15 cellular contexts compared by ENCODE assay signal in genomic region chr6:37827603-37828265, GRCh38. TPM values are rescaled to one million over a fixed set of nuclear protein-coding genes. Genes with fewer than 3 reads are reported as not detected.
DNase-seq lines count a peak whose midpoint lies in the region; ATAC-seq, FAIRE-seq and TF ChIP-seq lines count a peak whose summit lies in the region.
"Had no signal": no experiment of that assay in that cellular context is flagged by ENCODE, and none has a peak within 500 bp of the region (broad histone marks: within the 10 kb centered on the region; RNA-seq: fewer than 3 reads in every experiment).

No MANE protein-coding gene starts in this region.

- H4K20me1 ChIP-seq in HepG2 (ENCODE audit: insufficient read depth, low read length): peaks cover 45% of the 10 kb centered on the region

- H3K27ac Mint-ChIP-seq in activated naive CD8-positive, alpha-beta T cell: peak overlapping the region; percentile 37
- no peak overlapping the region for H3K27ac Mint-ChIP-seq in activated naive CD4-positive, alpha-beta T cell treated with anti-CD3 and anti-CD28 coated beads, Interleukin-2, amount 50 U/mL, for 72 hours

- H3K4me3 ChIP-seq in right lobe of liver: no peak overlapping the region
- H3K4me3 ChIP-seq in HepG2 (replicated peaks in 1 of 3; ENCODE audit: insufficient read depth in 1 of 3, low read depth in 2 of 3, low read length in 3 of 3): no peak overlapping the region
- no peak overlapping the region for H3K4me3 ChIP-seq in mucosa of descending colon

- peaks cover 9% of the 10 kb centered on the region for H3K36me3 Mint-ChIP-seq in activated naive CD8-positive, alpha-beta T cell
- peaks cover 6 to 19% of the 10 kb centered on the region in 2 donors for H3K36me3 Mint-ChIP-seq in activated naive CD4-positive, alpha-beta T cell treated with anti-CD3 and anti-CD28 coated beads, Interleukin-2, amount 50 U/mL, for 72 hours

- peak overlapping the region; percentile 18 for H3K4me3 Mint-ChIP-seq in activated naive CD8-positive, alpha-beta T cell
- H3K4me3 Mint-ChIP-seq: activated T-cell treated with anti-CD3 and anti-CD28 coated beads, Interleukin-2, amount 50 U/mL, for 4 hours had no signal

- no peak overlapping the region for H2AFZ ChIP-seq in HepG2 (ENCODE audit: low read length)

- H3K36me3 ChIP-seq in right lobe of liver (no peaks in the 10 kb centered on the region), HepG2 (replicated peaks in 1 of 2; ENCODE audit: control insufficient read depth in 1 of 2, insufficient read depth in 2 of 2, low read length in 2 of 2) (no peaks in the 10 kb centered on the region; a peak in 2 of 5 replicates), mucosa of descending colon (ENCODE audit: low read depth) (no peaks in the 10 kb centered on the region)

- no peak overlapping the region for H3K4me2 ChIP-seq in HepG2 (ENCODE audit: low read depth, low read length)

- TF ChIP-seq EP300 in HepG2 (IDR thresholded peaks at IDR 0.05; ENCODE audit: low read depth in 2 of 2, low read length in 2 of 2): no peak
- no peak for TF ChIP-seq EP300 in HepG2 (CRISPR knock-in tag; IDR thresholded peaks at IDR 0.05; ENCODE audit: borderline replicate concordance)

- ATAC-seq in right lobe of liver (peak; percentile 15 to 45 (median 34)), HepG2 (no peak), mucosa of descending colon (peak; percentile 66), GM18870 (IDR thresholded peaks at IDR 0.05; ENCODE audit: unreplicated experiment) (no peak), GM21619 (IDR thresholded peaks at IDR 0.05; ENCODE audit: unreplicated experiment) (no peak)
- no peak for ATAC-seq in activated naive CD4-positive, alpha-beta T cell treated with anti-CD3 and anti-CD28 coated beads, Interleukin-2, amount 50 U/mL, for 72 hours
- ATAC-seq: activated T-cell treated with anti-CD3 and anti-CD28 coated beads, Interleukin-2, amount 50 U/mL, for 4 hours had no signal

- H3K79me2 ChIP-seq in HepG2 (ENCODE audit: insufficient read depth, low read length): peaks cover 98% of the 10 kb centered on the region

- no TSS peak for BruUV-seq in HepG2 (replicated peaks; lab: Mats Ljungman, UMichigan)

- TF ChIP-seq CTCF in right lobe of liver (IDR thresholded peaks at IDR 0.05) (no peak), HepG2 (CRISPR knock-in tag; IDR thresholded peaks at IDR 0.05) (no peak), mucosa of descending colon (IDR thresholded peaks at IDR 0.05) (no peak)

- DNase-seq in right lobe of liver (no peak), HepG2 (ENCODE audit: low spot score) (no peak), mucosa of descending colon (no peak), NK-92 (lab: John Stamatoyannopoulos, UW; ENCODE audit: unreplicated experiment) (no peak)
- DNase-seq in activated naive CD4-positive, alpha-beta T cell treated with anti-CD3 and anti-CD28 coated beads, Interleukin-2, amount 50 U/mL, for 72 hours (ENCODE audit: low spot score in 2 of 2): no peak
- DNase-seq: activated T-cell treated with anti-CD3 and anti-CD28 coated beads, Interleukin-2, amount 50 U/mL, for 4 hours; effector CD8-positive, alpha-beta T cell; islet precursor cell; mesenchymal stem cell; NCI-H748 treated with DMSO at 0.1 percent for 48 hours had no signal

- H3K9ac ChIP-seq in HepG2 (ENCODE audit: insufficient read depth, low read depth, low read length): no peak overlapping the region

- CTCF ChIA-PET in HepG2 (lab: Yijun Ruan, JAX; ENCODE audit: low intra/inter-chr PET ratio, low total read pairs): no interaction called here

- intact Hi-C loops in right lobe of liver (cut with DNase I): no loop called here
- intact Hi-C loops in HepG2 (cut with micrococcal nuclease; ENCODE audit: unreplicated experiment): no loop called here
- intact Hi-C loops in mucosa of descending colon (cut with DNase I, micrococcal nuclease): no loop called here

- no peak for TF ChIP-seq RAD21 in HepG2 (CRISPR knock-in tag; IDR thresholded peaks at IDR 0.05)

- H3K27me3 ChIP-seq in right lobe of liver (no peaks in the 10 kb centered on the region), HepG2 (ENCODE audit: control insufficient read depth in 1 of 2, insufficient read depth in 2 of 2, low read length in 2 of 2) (no peaks in the 10 kb centered on the region)

- in situ Hi-C loops in HepG2 (cut with HindIII; ENCODE audit: extremely low pct_ligation_motif_present, low pct_unique_long_range_greater_than_20kb): no loop called here

- WGBS in right lobe of liver (ENCODE audit: insufficient coverage, low coverage, low lambda C conversion rate, missing lambda C conversion rate): 58% methylated on average over 4 of the region's 4 CpGs
- WGBS in HepG2 (ENCODE audit: low lambda C conversion rate): 86% methylated on average over 4 of the region's 4 CpGs

- FAIRE-seq in HepG2 (lab: Jason Lieb, UNC): no peak
- FAIRE-seq: GM12892, urothelium cell line had no signal

- H3K27ac ChIP-seq in right lobe of liver (no peak overlapping the region), HepG2 (ENCODE audit: extremely low read length, insufficient read depth, low read length) (no peak overlapping the region)

- POLR2A ChIA-PET in HepG2 (lab: Yijun Ruan, JAX): interaction anchor here (1.8 to 1.9 kb wide), 2 partner anchors 9 to 18 kb away, joined by 8 to 17 read pairs; partner anchors contain the start of gene ZFAND3

- no peaks in the 10 kb centered on the region for H3K27me3 Mint-ChIP-seq in activated naive CD8-positive, alpha-beta T cell

- peaks cover 83% of the 10 kb centered on the region for H3K4me1 Mint-ChIP-seq in activated naive CD8-positive, alpha-beta T cell (ENCODE audit: low read depth)

- no peaks in the 10 kb centered on the region for H3K9me3 ChIP-seq in right lobe of liver
- H3K9me3 ChIP-seq in HepG2 (ENCODE audit: low read length): no peaks in the 10 kb centered on the region
- H3K9me3 ChIP-seq in mucosa of descending colon: no peaks in the 10 kb centered on the region

- H3K9me3 Mint-ChIP-seq in activated naive CD8-positive, alpha-beta T cell (ENCODE audit: low read depth): no peaks in the 10 kb centered on the region
- H3K9me3 Mint-ChIP-seq in activated naive CD4-positive, alpha-beta T cell treated with anti-CD3 and anti-CD28 coated beads, Interleukin-2, amount 50 U/mL, for 72 hours: peaks cover 0 to 8% of the 10 kb centered on the region in 2 donors
- H3K9me3 Mint-ChIP-seq: activated T-cell treated with anti-CD3 and anti-CD28 coated beads, Interleukin-2, amount 50 U/mL, for 4 hours had no signal

- TF ChIP-seq POLR2A in right lobe of liver (IDR thresholded peaks at IDR 0.05) (no peak), HepG2 (IDR thresholded peaks at IDR 0.05; ENCODE audit: insufficient read depth in 1 of 2, low read depth in 2 of 2, low read length in 2 of 2) (no peak)

- peaks cover 0 to 71% (median 27%) of the 10 kb centered on the region in 4 donors for H3K4me1 ChIP-seq in right lobe of liver
- H3K4me1 ChIP-seq in HepG2 (ENCODE audit: insufficient read depth, low read length): peaks cover 50% of the 10 kb centered on the region
- peaks cover 34% of the 10 kb centered on the region for H3K4me1 ChIP-seq in mucosa of descending colon (ENCODE audit: low read depth)

TF ChIP-seq in HepG2, 621 proteins besides CTCF, POLR2A, EP300 and RAD21 (continues in another document):
- TF ChIP-seq ZFP90 (CRISPR knock-in tag; IDR thresholded peaks at IDR 0.05; ENCODE audit: borderline replicate concordance) (no peak), ZNF230 (CRISPR knock-in tag; IDR thresholded peaks at IDR 0.05) (no peak), ZBTB3 (CRISPR knock-in tag; IDR thresholded peaks at IDR 0.05; ENCODE audit: borderline replicate concordance, low read depth) (no peak), ZNF878 (CRISPR knock-in tag; IDR thresholded peaks at IDR 0.05) (no peak), CEBPG (CRISPR knock-in tag; IDR thresholded peaks at IDR 0.05) (no peak), CHD4 (IDR thresholded peaks at IDR 0.05; ENCODE audit: borderline replicate concordance, low read length) (no peak), MYPOP (CRISPR knock-in tag; IDR thresholded peaks at IDR 0.05) (no peak), ZNF614 (CRISPR knock-in tag; IDR thresholded peaks at IDR 0.05; ENCODE audit: borderline replicate concordance) (no peak)

RNA-seq across cellular contexts. Expression of gene ZFAND3, which starts 8.2 kb away (rescaled TPM):
- total RNA-seq in right lobe of liver (10 to 100 TPM; 43.1 to 66.5 (median 53.2) TPM), HepG2 (2016; rRNA removed; fragmentation: Illumina TruSeq; extraction: Trizol) (16.4 and 18.9 TPM in 2 replicates), mucosa of descending colon (10 to 100 TPM; 63.9 to 84.0 (median 82.2) TPM)
- total RNA-seq in HepG2 (2016; cell fraction: cytosol; rRNA removed; fragmentation: Illumina TruSeq; extraction: Trizol; ENCODE audit: low read depth): 5.8 and 9.0 TPM in 2 replicates
- total RNA-seq in HepG2 (2016; cell fraction: insoluble cytoplasmic fraction; rRNA removed; fragmentation: Illumina TruSeq; extraction: Trizol): 14.6 and 17.0 TPM in 2 replicates
- total RNA-seq in HepG2 (2016; cell fraction: membrane; rRNA removed; fragmentation: Illumina TruSeq; extraction: Trizol): 18.4 and 18.8 TPM in 2 replicates
- 15.4 and 17.1 TPM in 2 replicates for total RNA-seq in HepG2 (2016; cell fraction: nucleus; rRNA removed; fragmentation: Illumina TruSeq; extraction: Trizol)
- polyA plus RNA-seq in HepG2 (2011; rRNA removed): 17.1 and 18.6 TPM in 2 replicates
- 16.2 and 21.9 TPM in 2 replicates for polyA plus RNA-seq in HepG2 (2011; cell fraction: cytosol; rRNA removed)
- polyA plus RNA-seq in HepG2 (2011; cell fraction: nucleus; rRNA removed): 10.7 and 11.5 TPM in 2 replicates
- polyA plus RNA-seq in HepG2 (2012): 101 and 105 TPM in 2 replicates
- polyA plus RNA-seq in HepG2 (2016; cell fraction: cytosol; fragmentation: Illumina TruSeq; extraction: Trizol; ENCODE audit: low read depth): 25.4 and 26.8 TPM in 2 replicates
- polyA plus RNA-seq in HepG2 (2016; cell fraction: insoluble cytoplasmic fraction; fragmentation: Illumina TruSeq; extraction: Trizol; ENCODE audit: low read depth): 56.7 and 68.8 TPM in 2 replicates
- polyA plus RNA-seq in HepG2 (2016; cell fraction: membrane; fragmentation: Illumina TruSeq; extraction: Trizol; ENCODE audit: low read depth): 36.3 and 43.5 TPM in 2 replicates
- 49.1 and 59.9 TPM in 2 replicates for polyA plus RNA-seq in HepG2 (2016; cell fraction: nucleus; fragmentation: Illumina TruSeq; extraction: Trizol; ENCODE audit: insufficient read depth, low read depth)
- polyA minus RNA-seq in HepG2 (2011; rRNA and poly(A)+ RNA removed; ENCODE audit: low replicate concordance): 8.2 and 21.8 TPM in 2 replicates
- polyA minus RNA-seq in HepG2 (2011; cell fraction: cytosol; rRNA and poly(A)+ RNA removed): 18.6 and 29.8 TPM in 2 replicates
- polyA minus RNA-seq in HepG2 (2011; cell fraction: nucleus; rRNA and poly(A)+ RNA removed): 20.0 and 35.3 TPM in 2 replicates
- total RNA-seq in activated naive CD4-positive, alpha-beta T cell treated with anti-CD3 and anti-CD28 coated beads, Interleukin-2, amount 50 U/mL, for 72 hours: 10 to 100 TPM; 34.1 to 37.2 TPM

Comparison
In these comparisons a context has a peak if more than half of its experiments do, and no peak if none do; other contexts are left out.
1. ATAC-seq: peak in right lobe of liver (4 of 4) and mucosa of descending colon (single experiment); none in HepG2 (single experiment), GM18870 (single experiment), GM21619 (single experiment) and activated naive CD4-positive, alpha-beta T cell treated with anti-CD3 and anti-CD28 coated beads, Interleukin-2, amount 50 U/mL, for 72 hours (0 of 2).